ENCODE assay signal across 17 cellular contexts in genomic region chr7:43902542-43903054, GRCh38. TPM values are rescaled to one million over a fixed set of nuclear protein-coding genes. Genes with fewer than 3 reads are reported as not detected.
A peak's percentile ranks its signal among the peaks of the same experiment; 100 is the strongest.
DNase-seq lines count a peak whose midpoint lies in the region; ATAC-seq, FAIRE-seq and TF ChIP-seq lines count a peak whose summit lies in the region.
"Had no signal": no experiment of that assay in that cellular context is flagged by ENCODE, and none has a peak within 500 bp of the region (broad histone marks: within the 10 kb centered on the region; RNA-seq: fewer than 3 reads in every experiment).

No MANE protein-coding gene starts in this region.

- H3K4me1 ChIP-seq in psoas muscle: peaks cover 38% of the 10 kb centered on the region

- FAIRE-seq in RCC 7860 (lab: Jason Lieb, UNC): no peak
- FAIRE-seq: GM18507 had no signal

- TF ChIP-seq CTCF in psoas muscle (IDR thresholded peaks at IDR 0.05): no peak

- H3K4me3 ChIP-seq in psoas muscle (no peak overlapping the region), MG63 (no peak overlapping the region)

- H3K4me1 Mint-ChIP-seq in activated naive CD4-positive, alpha-beta T cell treated with anti-CD3 and anti-CD28 coated beads, Interleukin-2, amount 10 ng/mL, durations not matched to agents 7 days and 5 days: peaks cover 27% of the 10 kb centered on the region
- H3K4me1 Mint-ChIP-seq in IgD-negative memory B cell: peaks cover 22 to 40% (median 28%) of the 10 kb centered on the region in 3 donors
- H3K4me1 Mint-ChIP-seq in central memory CD8-positive, alpha-beta T cell: peaks cover 39% of the 10 kb centered on the region

- no peak for DNase-seq in activated naive CD4-positive, alpha-beta T cell treated with anti-CD3 and anti-CD28 coated beads, Interleukin-2, amount 10 ng/mL, durations not matched to agents 7 days and 5 days
- DNase-seq in activated naive CD4-positive, alpha-beta T cell treated with anti-CD3 and anti-CD28 coated beads, Interleukin-2, amount 50 U/mL, for 16 hours: no peak
- no peak for DNase-seq in central memory CD8-positive, alpha-beta T cell (ENCODE audit: low spot score in 2 of 2)
- no peak for DNase-seq in psoas muscle
- DNase-seq in RCC 7860 (ENCODE audit: low spot score): no peak
- no peak for DNase-seq in MG63
- DNase-seq: C1 segment of cervical spinal cord, COR-L47, DMS53, HCEC 1CT, NCI-H1092, NCI-H1694 treated with DMSO at 0.1 percent for 48 hours, NCI-H2171, SHP77 treated with DMSO at 0.1 percent for 48 hours had no signal

- intact Hi-C loops in psoas muscle (cut with DNase I): no loop called here

- no peak overlapping the region for H3K4me3 Mint-ChIP-seq in activated naive CD4-positive, alpha-beta T cell treated with anti-CD3 and anti-CD28 coated beads, Interleukin-2, amount 10 ng/mL, durations not matched to agents 7 days and 5 days
- H3K4me3 Mint-ChIP-seq in IgD-negative memory B cell: peak overlapping the region in 1 of 4 donors; percentile 63
- no peak overlapping the region for H3K4me3 Mint-ChIP-seq in central memory CD8-positive, alpha-beta T cell

- 85 to 95% (median 88%) methylated on average over 5 of the region's 5 CpGs for WGBS in psoas muscle, 3 donors

- peak overlapping the region; percentile 24 for H3K27ac Mint-ChIP-seq in activated naive CD4-positive, alpha-beta T cell treated with anti-CD3 and anti-CD28 coated beads, Interleukin-2, amount 10 ng/mL, durations not matched to agents 7 days and 5 days
- H3K27ac Mint-ChIP-seq in IgD-negative memory B cell: peak overlapping the region in 2 of 3 donors; percentile 27 to 90
- H3K27ac Mint-ChIP-seq in central memory CD8-positive, alpha-beta T cell (ENCODE audit: low read depth): peak overlapping the region; percentile 68

- H3K27me3 Mint-ChIP-seq in activated naive CD4-positive, alpha-beta T cell treated with anti-CD3 and anti-CD28 coated beads, Interleukin-2, amount 10 ng/mL, durations not matched to agents 7 days and 5 days: no peaks in the 10 kb centered on the region
- no peaks in the 10 kb centered on the region for H3K27me3 Mint-ChIP-seq in IgD-negative memory B cell
- no peaks in the 10 kb centered on the region for H3K27me3 Mint-ChIP-seq in central memory CD8-positive, alpha-beta T cell

- CTCF ChIA-PET in activated naive CD4-positive, alpha-beta T cell treated with anti-CD3 and anti-CD28 coated beads, Interleukin-2, amount 10 ng/mL, durations not matched to agents 7 days and 5 days (lab: Charles Lee): no interaction called here

- H3K27ac ChIP-seq in psoas muscle: peak overlapping the region; percentile 13

- no peaks in the 10 kb centered on the region for H3K9me3 Mint-ChIP-seq in activated naive CD4-positive, alpha-beta T cell treated with anti-CD3 and anti-CD28 coated beads, Interleukin-2, amount 10 ng/mL, durations not matched to agents 7 days and 5 days
- H3K9me3 Mint-ChIP-seq in IgD-negative memory B cell: no peaks in the 10 kb centered on the region
- no peaks in the 10 kb centered on the region for H3K9me3 Mint-ChIP-seq in central memory CD8-positive, alpha-beta T cell

- no peaks in the 10 kb centered on the region for H3K36me3 Mint-ChIP-seq in activated naive CD4-positive, alpha-beta T cell treated with anti-CD3 and anti-CD28 coated beads, Interleukin-2, amount 10 ng/mL, durations not matched to agents 7 days and 5 days
- no peaks in the 10 kb centered on the region for H3K36me3 Mint-ChIP-seq in IgD-negative memory B cell
- peaks cover 4% of the 10 kb centered on the region for H3K36me3 Mint-ChIP-seq in central memory CD8-positive, alpha-beta T cell (ENCODE audit: insufficient read depth)

- no peak for ATAC-seq in central memory CD8-positive, alpha-beta T cell (replicated peaks; ENCODE audit: extremely low read depth, poor library complexity, severe bottlenecking)
- ATAC-seq in psoas muscle (no peak), GM21360 (IDR thresholded peaks at IDR 0.05; ENCODE audit: unreplicated experiment) (no peak)

- H3K36me3 ChIP-seq in psoas muscle (ENCODE audit: insufficient read depth in 1 of 2, low read depth in 1 of 2) (no peaks in the 10 kb centered on the region), MG63 (peaks cover 38% of the 10 kb centered on the region)

- no peaks in the 10 kb centered on the region for H3K27me3 ChIP-seq in psoas muscle (ENCODE audit: insufficient read depth in 3 of 3, low read length in 2 of 3)
- H3K27me3 ChIP-seq in MG63: no peaks in the 10 kb centered on the region

- H3K9me3 ChIP-seq in psoas muscle (no peaks in the 10 kb centered on the region), MG63 (no peaks in the 10 kb centered on the region)

RNA-seq across cellular contexts. Expression of gene URGCP, which starts 3.8 kb away (rescaled TPM):
- 24.4 TPM for polyA plus RNA-seq in IgD-negative memory B cell
- total RNA-seq in psoas muscle: 10 to 100 TPM; 41.3 to 54.4 (median 44.8) TPM
- 10 to 100 TPM; 19.2 to 31.8 (median 22.4) TPM for polyA plus RNA-seq in psoas muscle
- 38.3 and 41.8 TPM in 2 replicates for total RNA-seq in MG63 (2014; rRNA removed; shearing (Covaris generic); ENCODE audit: low replicate concordance)

RNA-seq across cellular contexts. Expression of gene UBE2D4, which starts 23.6 kb away (rescaled TPM):
- 15.1 TPM for polyA plus RNA-seq in IgD-negative memory B cell
- 10 to 100 TPM; 54.2 to 78.8 (median 69.1) TPM for total RNA-seq in psoas muscle
- 100 to 1,000 TPM in 1 of 3 donors, 10 to 100 TPM in 2; 50.2 to 118 (median 61.1) TPM for polyA plus RNA-seq in psoas muscle
- 10.7 and 20.7 TPM in 2 replicates for total RNA-seq in MG63 (2014; rRNA removed; shearing (Covaris generic); ENCODE audit: low replicate concordance)

RNA-seq across cellular contexts. Expression of gene MRPS24, which starts 33.3 kb away (rescaled TPM):
- polyA plus RNA-seq in IgD-negative memory B cell (136 TPM), psoas muscle (100 to 1,000 TPM; 262 to 430 (median 322) TPM)
- 100 to 1,000 TPM; 173 to 200 (median 189) TPM for total RNA-seq in psoas muscle
- 107 and 198 TPM in 2 replicates for total RNA-seq in MG63 (2014; rRNA removed; shearing (Covaris generic); ENCODE audit: low replicate concordance)
